In the genomic region with DNA sequence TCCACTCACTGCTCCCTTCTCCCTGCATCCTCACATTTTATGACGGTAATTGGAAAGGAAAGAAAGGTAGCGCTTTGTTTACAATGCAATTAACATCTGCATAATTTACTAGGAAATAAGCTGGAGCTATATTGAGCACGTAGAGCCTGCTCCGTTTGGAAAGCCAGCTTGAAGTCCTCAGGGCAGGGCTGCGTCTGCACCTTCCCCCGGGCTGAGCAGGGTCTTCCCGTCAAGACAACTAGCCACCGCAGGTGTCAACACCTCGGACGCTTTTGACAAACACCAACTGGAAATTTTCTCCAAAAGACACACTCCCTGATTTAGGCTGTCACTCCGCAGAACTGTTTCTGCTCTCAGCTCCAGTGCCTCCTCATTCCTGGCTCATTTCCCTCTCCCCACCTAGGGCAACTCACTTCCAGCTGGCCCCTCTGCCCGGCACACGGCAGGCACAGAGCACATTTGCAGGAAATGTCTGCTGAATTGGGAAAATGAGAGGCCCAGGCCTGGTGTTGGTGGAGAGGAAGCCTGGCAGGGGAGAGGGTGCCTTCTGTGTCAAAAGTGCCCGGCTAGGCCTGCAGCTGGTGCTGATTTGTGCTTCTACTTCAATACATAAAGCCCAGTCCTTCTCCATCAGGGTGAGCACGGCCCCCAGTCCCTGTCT, we compare ENCODE assay signal across 1 cellular context.
TF ChIP-seq lines count a peak whose summit lies in the region.

No MANE protein-coding gene starts in this region.

TF ChIP-seq in GM23338, 12 proteins besides CTCF, POLR2A, EP300 and RAD21:
- TF ChIP-seq NANOG (IDR thresholded peaks at IDR 0.05; ENCODE audit: borderline replicate concordance) (no peak), STAT1 (IDR thresholded peaks at IDR 0.05; ENCODE audit: unreplicated experiment) (no peak), REST (IDR thresholded peaks at IDR 0.05; ENCODE audit: unreplicated experiment) (no peak), EZH2phosphoT487 (IDR thresholded peaks at IDR 0.05; ENCODE audit: unreplicated experiment) (no peak), EZH2 (IDR thresholded peaks at IDR 0.05; ENCODE audit: low read depth, unreplicated experiment) (no peak), POLR2AphosphoS5 (IDR thresholded peaks at IDR 0.05; ENCODE audit: low read depth) (no peak)
- TF ChIP-seq, protein P1, sequence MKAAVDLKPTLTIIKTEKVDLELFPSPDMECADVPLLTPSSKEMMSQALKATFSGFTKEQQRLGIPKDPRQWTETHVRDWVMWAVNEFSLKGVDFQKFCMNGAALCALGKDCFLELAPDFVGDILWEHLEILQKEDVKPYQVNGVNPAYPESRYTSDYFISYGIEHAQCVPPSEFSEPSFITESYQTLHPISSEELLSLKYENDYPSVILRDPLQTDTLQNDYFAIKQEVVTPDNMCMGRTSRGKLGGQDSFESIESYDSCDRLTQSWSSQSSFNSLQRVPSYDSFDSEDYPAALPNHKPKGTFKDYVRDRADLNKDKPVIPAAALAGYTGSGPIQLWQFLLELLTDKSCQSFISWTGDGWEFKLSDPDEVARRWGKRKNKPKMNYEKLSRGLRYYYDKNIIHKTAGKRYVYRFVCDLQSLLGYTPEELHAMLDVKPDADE (IDR thresholded peaks at IDR 0.05): no peak
